In genomic region chr4:6548201-6548881, GRCh38 we compare ENCODE assay signal across 8 cellular contexts. TPM values are rescaled to one million over a fixed set of nuclear protein-coding genes. Genes with fewer than 3 reads are reported as not detected.
A peak's percentile ranks its signal among the peaks of the same experiment; 100 is the strongest.
DNase-seq lines count a peak whose midpoint lies in the region; ATAC-seq, FAIRE-seq and TF ChIP-seq lines count a peak whose summit lies in the region.

No MANE protein-coding gene starts in this region.

- H3K36me3 ChIP-seq in pancreas, result no peaks in the 10 kb centered on the region

- peaks cover 7% of the 10 kb centered on the region for H3K9me3 Mint-ChIP-seq in activated naive CD4-positive, alpha-beta T cell treated with anti-CD3 and anti-CD28 coated beads for 36 hours

- no peak overlapping the region for H3K27ac Mint-ChIP-seq in activated naive CD4-positive, alpha-beta T cell treated with anti-CD3 and anti-CD28 coated beads for 36 hours

- no peaks in the 10 kb centered on the region for H3K4me1 Mint-ChIP-seq in activated naive CD4-positive, alpha-beta T cell treated with anti-CD3 and anti-CD28 coated beads for 36 hours (ENCODE audit: low read depth)

- H3K4me1 ChIP-seq in pancreas, result no peaks in the 10 kb centered on the region

- H3K27ac ChIP-seq in pancreas, result no peak overlapping the region

- TF ChIP-seq CTCF in choroid plexus epithelial cell (conservative IDR thresholded peaks at IDR 0.05; ENCODE audit: low read depth, low read length), result peak; percentile 67
- no peak for TF ChIP-seq CTCF in pancreas (IDR thresholded peaks at IDR 0.05)

- H3K4me3 ChIP-seq in choroid plexus epithelial cell (ENCODE audit: low read depth, low read length), result no peak overlapping the region
- H3K4me3 ChIP-seq in pancreas, result no peak overlapping the region

- FAIRE-seq in pancreas (lab: Jason Lieb, UNC), result no peak

- intact Hi-C loops in activated naive CD4-positive, alpha-beta T cell treated with anti-CD3 and anti-CD28 coated beads for 36 hours (cut with micrococcal nuclease), result loop anchor here (2.0 kb wide), 1 partner anchor 216 kb away; no protein-coding TSS in a partner anchor
- intact Hi-C loops in pancreas (cut with DNase I), result loop anchor here in 2 of 3 donors (5.0 to 10.0 kb wide), 2 partner anchors 216 to 304 kb away; no protein-coding TSS in a partner anchor

- ATAC-seq in pancreas (peak in 3 of 4 donors; percentile 35 to 51 (median 50)), GM19351 (IDR thresholded peaks at IDR 0.05; ENCODE audit: unreplicated experiment) (no peak), GM21515 (IDR thresholded peaks at IDR 0.05; ENCODE audit: unreplicated experiment) (no peak)

- no peaks in the 10 kb centered on the region for H3K9me3 ChIP-seq in pancreas

- H3K4me3 Mint-ChIP-seq in activated naive CD4-positive, alpha-beta T cell treated with anti-CD3 and anti-CD28 coated beads for 36 hours, result no peak overlapping the region

- WGBS in pancreas, 2 donors, result 51 to 60% methylated on average over 8 of the region's 8 CpGs

- H3K36me3 Mint-ChIP-seq in activated naive CD4-positive, alpha-beta T cell treated with anti-CD3 and anti-CD28 coated beads for 36 hours (ENCODE audit: low read depth), result no peaks in the 10 kb centered on the region

- peak; percentile 18 for DNase-seq in activated naive CD4-positive, alpha-beta T cell treated with anti-CD3 and anti-CD28 coated beads for 36 hours
- no peak for DNase-seq in activated naive CD4-positive, alpha-beta T cell (lab: John Stamatoyannopoulos, UW)
- DNase-seq in NCI-H2196 (lab: John Stamatoyannopoulos, UW; ENCODE audit: unreplicated experiment) (peak; percentile 37), choroid plexus epithelial cell (ENCODE audit: low read depth) (peak; percentile 72), pancreas (no peak)
- DNase-seq in activated T-cell treated with anti-CD3 and anti-CD28 coated beads, Interleukin-2, amount 50 U/mL, for 1 hour, result no peak

- H3K27me3 Mint-ChIP-seq in activated naive CD4-positive, alpha-beta T cell treated with anti-CD3 and anti-CD28 coated beads for 36 hours (ENCODE audit: low read depth), result peaks cover 36% of the 10 kb centered on the region

- CTCF ChIA-PET in activated naive CD4-positive, alpha-beta T cell treated with anti-CD3 and anti-CD28 coated beads for 36 hours (lab: Charles Lee), result no interaction called here

- H3K27me3 ChIP-seq in pancreas, result no peaks in the 10 kb centered on the region

RNA-seq across cellular contexts. Expression of gene MAN2B2, which starts 26.6 kb away (rescaled TPM):
- 10 to 100 TPM; 12.7 to 12.8 TPM for total RNA-seq in activated naive CD4-positive, alpha-beta T cell treated with anti-CD3 and anti-CD28 coated beads for 36 hours
- total RNA-seq in pancreas, result 10 to 100 TPM; 14.6 to 22.9 (median 17.4) TPM
- polyA plus RNA-seq in pancreas, result 10 to 100 TPM; 12.7 to 14.7 TPM

Comparison
In these comparisons a context has a peak if more than half of its experiments do, and no peak if none do; other contexts are left out.
1. DNase-seq: peak in activated naive CD4-positive, alpha-beta T cell treated with anti-CD3 and anti-CD28 coated beads for 36 hours (single experiment), NCI-H2196 (single experiment) and choroid plexus epithelial cell (single experiment); none in activated naive CD4-positive, alpha-beta T cell (0 of 4), pancreas (0 of 6) and activated T-cell treated with anti-CD3 and anti-CD28 coated beads, Interleukin-2, amount 50 U/mL, for 1 hour (single experiment).
2. ATAC-seq: peak in pancreas (3 of 4); none in GM19351 (single experiment) and GM21515 (single experiment).